ENCODE assay signal across 16 cellular contexts in the genomic region with DNA sequence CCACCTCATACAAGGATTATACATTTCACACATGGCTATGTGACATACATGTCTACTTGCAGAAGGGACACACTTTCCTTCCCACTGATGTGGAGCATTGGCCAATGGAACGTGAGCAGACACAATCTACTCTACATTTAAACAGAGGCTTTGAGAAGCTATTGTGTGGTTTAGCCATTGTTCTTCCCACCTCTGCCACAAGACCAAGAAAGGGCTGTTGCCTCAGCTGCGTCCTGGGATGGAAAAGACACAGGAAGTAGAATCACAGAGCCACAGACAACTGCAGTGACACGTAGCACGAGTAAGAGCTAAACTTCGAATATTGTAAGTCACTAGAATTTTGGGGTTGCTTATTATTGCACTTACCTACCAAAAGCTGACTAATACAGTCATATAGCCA. TPM values are rescaled to one million over a fixed set of nuclear protein-coding genes. Genes with fewer than 3 reads are reported as not detected.
A peak's percentile ranks its signal among the peaks of the same experiment; 100 is the strongest.
DNase-seq lines count a peak whose midpoint lies in the region; ATAC-seq, FAIRE-seq and TF ChIP-seq lines count a peak whose summit lies in the region.
"Had no signal": no experiment of that assay in that cellular context is flagged by ENCODE, and none has a peak within 500 bp of the region (broad histone marks: within the 10 kb centered on the region; RNA-seq: fewer than 3 reads in every experiment).

No MANE protein-coding gene starts in this region.

- H3K36me3 ChIP-seq in small intestine (ENCODE audit: control insufficient read depth in 2 of 2, insufficient read depth in 2 of 2, low read length in 2 of 2): no peaks in the 10 kb centered on the region
- H3K36me3 ChIP-seq: ovary had no signal

- TF ChIP-seq CTCF in NB4 (IDR thresholded peaks at IDR 0.05; ENCODE audit: low read depth, low read length): no peak

- H3K4me1 ChIP-seq in small intestine (ENCODE audit: control insufficient read depth in 2 of 2, insufficient read depth in 1 of 2, low read depth in 1 of 2, low read length in 1 of 2): peaks cover 1 to 5% of the 10 kb centered on the region in 2 donors
- H3K4me1 ChIP-seq: A549 had no signal

- H3K9me3 ChIP-seq in small intestine (ENCODE audit: control insufficient read depth, low read depth): no peaks in the 10 kb centered on the region
- H3K9me3 ChIP-seq: A549, ovary, spleen had no signal

- no peak for TF ChIP-seq POLR2A in NB4 (IDR thresholded peaks at IDR 0.05; ENCODE audit: extremely low read depth, insufficient read length)

- no peak for ATAC-seq in GM21515 (IDR thresholded peaks at IDR 0.05; ENCODE audit: unreplicated experiment)
- ATAC-seq: A549, Panc1 had no signal

- no peaks in the 10 kb centered on the region for H3K27me3 ChIP-seq in small intestine (ENCODE audit: control insufficient read depth in 2 of 2, insufficient read depth in 2 of 2, low read length in 2 of 2)
- H3K27me3 ChIP-seq: ovary, spleen had no signal

- H3K36me3 Mint-ChIP-seq in activated naive CD4-positive, alpha-beta T cell treated with anti-CD3 and anti-CD28 coated beads, Interleukin-2, amount 50 U/mL, for 24 hours: peaks cover 2% of the 10 kb centered on the region
- H3K36me3 Mint-ChIP-seq: type B pancreatic cell had no signal

- H3K27ac Mint-ChIP-seq in activated naive CD4-positive, alpha-beta T cell treated with anti-CD3 and anti-CD28 coated beads, Interleukin-2, amount 50 U/mL, for 24 hours: peak overlapping the region; percentile 88
- H3K27ac Mint-ChIP-seq: type B pancreatic cell had no signal

- no peaks in the 10 kb centered on the region for H3K9me3 Mint-ChIP-seq in activated naive CD4-positive, alpha-beta T cell treated with anti-CD3 and anti-CD28 coated beads, Interleukin-2, amount 50 U/mL, for 24 hours
- H3K9me3 Mint-ChIP-seq: type B pancreatic cell had no signal

- WGBS in small intestine, 3 donors: 53 to 87% (median 67%) methylated on average over 5 of the region's 5 CpGs

- no peak overlapping the region for H3K4me3 ChIP-seq in NB4 (ENCODE audit: low read depth, low read length)
- H3K4me3 ChIP-seq in small intestine (ENCODE audit: low read depth in 1 of 2, low read length in 2 of 2): no peak overlapping the region
- H3K4me3 ChIP-seq: A549, ovary, spleen had no signal

- no peaks in the 10 kb centered on the region for H3K27me3 Mint-ChIP-seq in activated naive CD4-positive, alpha-beta T cell treated with anti-CD3 and anti-CD28 coated beads, Interleukin-2, amount 50 U/mL, for 24 hours

- no peak overlapping the region for H3K4me3 Mint-ChIP-seq in activated naive CD4-positive, alpha-beta T cell treated with anti-CD3 and anti-CD28 coated beads, Interleukin-2, amount 50 U/mL, for 24 hours
- H3K4me3 Mint-ChIP-seq: type B pancreatic cell had no signal

- DNase-seq in activated CD4-positive, alpha-beta T cell treated with anti-CD3 and anti-CD28 coated beads for 48 hours: peak; percentile 47
- DNase-seq in activated CD4-positive, alpha-beta T cell treated with anti-CD3 and anti-CD28 coated beads for 1 hour: no peak
- DNase-seq in NB4 (ENCODE audit: low read depth): peak; percentile 68
- DNase-seq in small intestine: peak; percentile 13
- DNase-seq in DMS153 treated with DMSO at 0.1 percent for 48 hours (lab: John Stamatoyannopoulos, UW; ENCODE audit: unreplicated experiment): no peak
- DNase-seq in NCI-H146 (lab: John Stamatoyannopoulos, UW): no peak
- DNase-seq: mesenchymal stem cell, MM.1S, NCI-H446 treated with DMSO at 0.1 percent for 48 hours, ovary, spleen had no signal

- peaks cover 87% of the 10 kb centered on the region for H3K4me1 Mint-ChIP-seq in activated naive CD4-positive, alpha-beta T cell treated with anti-CD3 and anti-CD28 coated beads, Interleukin-2, amount 50 U/mL, for 24 hours

- no peak overlapping the region for H3K27ac ChIP-seq in small intestine (ENCODE audit: low read depth in 1 of 2, low read length in 1 of 2)
- H3K27ac ChIP-seq: A549, ovary had no signal

- FAIRE-seq in small intestine (lab: Jason Lieb, UNC): no peak
- FAIRE-seq: A549 had no signal

RNA-seq across cellular contexts. Expression of gene PRKCB, which starts 33.3 kb away (rescaled TPM):
- polyA plus RNA-seq in small intestine: 1 to 10 TPM; 2.3 to 5.1 (median 2.9) TPM

Comparison
In these comparisons a context has a peak if more than half of its experiments do, and no peak if none do; other contexts are left out.
1. DNase-seq: peak in activated CD4-positive, alpha-beta T cell treated with anti-CD3 and anti-CD28 coated beads for 48 hours (single experiment), NB4 (single experiment) and small intestine (single experiment); none in activated CD4-positive, alpha-beta T cell treated with anti-CD3 and anti-CD28 coated beads for 1 hour (single experiment), DMS153 treated with DMSO at 0.1 percent for 48 hours (single experiment) and NCI-H146 (single experiment).